18 cellular contexts compared by ENCODE assay signal in the genomic region with DNA sequence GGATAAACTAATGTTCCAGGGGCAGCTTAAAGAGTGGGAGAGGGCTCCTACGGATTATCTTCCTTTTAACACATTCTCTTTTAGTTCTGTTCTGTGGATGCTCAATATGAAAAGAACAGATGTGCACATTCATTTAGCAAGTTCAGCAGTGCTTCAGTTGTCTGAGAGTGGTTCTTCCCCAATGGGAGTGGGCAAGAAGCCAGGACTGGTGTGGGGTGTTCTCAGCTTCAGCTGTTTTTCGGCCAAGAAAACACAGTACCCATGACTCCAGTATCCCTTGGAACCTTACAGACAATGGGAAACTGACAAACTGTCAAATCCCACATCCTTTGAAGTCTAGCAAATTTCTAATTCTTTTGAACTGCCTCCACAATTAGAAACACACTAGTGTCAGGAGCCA.
DNase-seq lines count a peak whose midpoint lies in the region; TF ChIP-seq lines count a peak whose summit lies in the region.
"Had no signal": no experiment of that assay in that cellular context is flagged by ENCODE, and none has a peak within 500 bp of the region (broad histone marks: within the 10 kb centered on the region; RNA-seq: fewer than 3 reads in every experiment).

No MANE protein-coding gene starts in this region.

- no peak for TF ChIP-seq POLR2A in Peyer's patch (IDR thresholded peaks at IDR 0.05)

- in situ Hi-C loops in mammary epithelial cell (cut with MboI; ENCODE audit: low sequenced_read_pairs in 2 of 2): no loop called here

- no peaks in the 10 kb centered on the region for H3K9me2 ChIP-seq in Karpas-422 (replicated peaks; ENCODE audit: insufficient read depth, low read length)

- H3K4me1 ChIP-seq in OCI-LY3 (ENCODE audit: low read length): peaks cover 26% of the 10 kb centered on the region
- H3K4me1 ChIP-seq in Peyer's patch: no peaks in the 10 kb centered on the region
- H3K4me1 ChIP-seq in mammary epithelial cell (ENCODE audit: insufficient read depth, low read length): peaks cover 7% of the 10 kb centered on the region
- H3K4me1 ChIP-seq in Karpas-422 (ENCODE audit: low read length): no peaks in the 10 kb centered on the region

- H3K9ac ChIP-seq in OCI-LY3 (ENCODE audit: low read length) (no peak overlapping the region), mammary epithelial cell (ENCODE audit: insufficient read depth, low read length) (no peak overlapping the region), Karpas-422 (ENCODE audit: low read length) (no peak overlapping the region)

- WGBS in mammary epithelial cell (ENCODE audit: low coverage, missing lambda C conversion rate): 76% methylated on average over 2 of the region's 2 CpGs

- no peak overlapping the region for H3K27ac ChIP-seq in OCI-LY3 (ENCODE audit: low read length)
- H3K27ac ChIP-seq in Peyer's patch: no peak overlapping the region
- no peak overlapping the region for H3K27ac ChIP-seq in mammary epithelial cell (ENCODE audit: insufficient read depth, low read depth, low read length)
- no peak overlapping the region for H3K27ac ChIP-seq in Karpas-422 (ENCODE audit: low read length)
- H3K27ac ChIP-seq: HL-60 had no signal

- no TSS peak for BruUV-seq in mammary epithelial cell (replicated peaks; lab: Mats Ljungman, UMichigan)

- H2AFZ ChIP-seq in OCI-LY3 (ENCODE audit: low read depth, low read length) (no peak overlapping the region), mammary epithelial cell (ENCODE audit: low read depth, low read length) (no peak overlapping the region), Karpas-422 (ENCODE audit: low read length) (no peak overlapping the region)

- H3K79me2 ChIP-seq in OCI-LY3 (ENCODE audit: low read length) (no peaks in the 10 kb centered on the region), mammary epithelial cell (ENCODE audit: insufficient read depth, low read length) (no peaks in the 10 kb centered on the region), Karpas-422 (ENCODE audit: low read length) (no peaks in the 10 kb centered on the region)

- intact Hi-C loops in mammary epithelial cell (cut with micrococcal nuclease): no loop called here

- no peaks in the 10 kb centered on the region for H3K9me3 ChIP-seq in OCI-LY3 (ENCODE audit: insufficient read depth, low read length)
- no peaks in the 10 kb centered on the region for H3K9me3 ChIP-seq in Peyer's patch
- no peaks in the 10 kb centered on the region for H3K9me3 ChIP-seq in mammary epithelial cell (replicated peaks; ENCODE audit: insufficient read depth, low read length)
- H3K9me3 ChIP-seq in Karpas-422 (ENCODE audit: low read length): no peaks in the 10 kb centered on the region

- CTCF ChIA-PET in mammary epithelial cell (lab: Charles Lee; ENCODE audit: low non-redundant PET): no interaction called here

- H3K36me3 ChIP-seq in OCI-LY3 (replicated peaks; ENCODE audit: low read depth, low read length): no peaks in the 10 kb centered on the region
- H3K36me3 ChIP-seq in Peyer's patch: no peaks in the 10 kb centered on the region
- H3K36me3 ChIP-seq in mammary epithelial cell (ENCODE audit: insufficient read depth, low read length): no peaks in the 10 kb centered on the region
- H3K36me3 ChIP-seq in Karpas-422 (ENCODE audit: insufficient read depth, low read length): no peaks in the 10 kb centered on the region

- H4K20me1 ChIP-seq in OCI-LY3 (ENCODE audit: insufficient read depth, low read length) (no peaks in the 10 kb centered on the region; the same call in 1 of the 2 replicates), mammary epithelial cell (ENCODE audit: insufficient read depth, low read length) (no peaks in the 10 kb centered on the region), Karpas-422 (ENCODE audit: insufficient read depth, low read depth, low read length) (no peaks in the 10 kb centered on the region)

- H3K27me3 ChIP-seq in OCI-LY3 (ENCODE audit: low read depth, low read length) (peaks cover 27% of the 10 kb centered on the region), Peyer's patch (no peaks in the 10 kb centered on the region), mammary epithelial cell (ENCODE audit: insufficient read depth, low read length) (no peaks in the 10 kb centered on the region), Karpas-422 (ENCODE audit: low read length) (no peaks in the 10 kb centered on the region)

- no peak overlapping the region for H3K4me3 ChIP-seq in OCI-LY3 (ENCODE audit: low read length)
- H3K4me3 ChIP-seq in fibroblast of pulmonary artery (replicated peaks; ENCODE audit: low read depth, low read length): no peak overlapping the region
- no peak overlapping the region for H3K4me3 ChIP-seq in Peyer's patch
- no peak overlapping the region for H3K4me3 ChIP-seq in mammary epithelial cell (replicated peaks in 1 of 3; ENCODE audit: insufficient read depth in 1 of 3, low read depth in 2 of 3, low read length in 3 of 3)
- no peak overlapping the region for H3K4me3 ChIP-seq in Karpas-422 (ENCODE audit: low read length)

- DNase-seq in NCI-H2171 treated with DMSO at 0.1 percent for 48 hours (lab: John Stamatoyannopoulos, UW) (peak; percentile 38), NCI-H2171 (lab: John Stamatoyannopoulos, UW) (no peak), fibroblast of pulmonary artery (ENCODE audit: low read depth) (peak; percentile 54), superior temporal gyrus (ENCODE audit: extremely low spot score) (peak; percentile 32), Peyer's patch (no peak), mammary epithelial cell (no peak), Karpas-422 (no peak)
- DNase-seq: activated CD4-positive, alpha-beta T cell treated with anti-CD3 and anti-CD28 coated beads for 1 hour; activated CD8-positive, alpha-beta memory T cell treated with anti-CD3 and anti-CD28 coated beads for 24 hours; activated naive CD4-positive, alpha-beta T cell treated with anti-CD3 and anti-CD28 coated beads for 36 hours; activated T-cell treated with anti-CD3 and anti-CD28 coated beads, Interleukin-2, amount 50 U/mL, for 4 hours; COR-L47; effector CD8-positive, alpha-beta T cell; left colon; midbrain; MM.1S had no signal

- H3K4me2 ChIP-seq in OCI-LY3 (ENCODE audit: low read length): peak overlapping the region; percentile 31; the same call in 1 of the 2 replicates
- H3K4me2 ChIP-seq in mammary epithelial cell (ENCODE audit: insufficient read depth, low read depth, low read length): no peak overlapping the region
- H3K4me2 ChIP-seq in Karpas-422 (ENCODE audit: low read depth, low read length, poor library complexity, severe bottlenecking): no peak overlapping the region

- dilution Hi-C loops in mammary epithelial cell (cut with HindIII; ENCODE audit: low sequenced_read_pairs): no loop called here

- TF ChIP-seq CTCF in OCI-LY3 (IDR thresholded peaks at IDR 0.05; ENCODE audit: low read depth, low read length) (no peak), fibroblast of pulmonary artery (IDR thresholded peaks at IDR 0.05; ENCODE audit: low read length, missing control alignments) (no peak), Peyer's patch (IDR thresholded peaks at IDR 0.05) (no peak), mammary epithelial cell (conservative IDR thresholded peaks at IDR 0.05 in 1 of 2, IDR thresholded peaks at IDR 0.05 in 1 of 2; ENCODE audit: extremely low read depth in 1 of 2, insufficient read depth in 1 of 2, low read depth in 1 of 2, low read length in 2 of 2) (no peak)

Comparison
In these comparisons a context has a peak if more than half of its experiments do, and no peak if none do; other contexts are left out.
1. DNase-seq: peak in NCI-H2171 treated with DMSO at 0.1 percent for 48 hours (single experiment), fibroblast of pulmonary artery (single experiment) and superior temporal gyrus (single experiment); none in NCI-H2171 (single experiment), Peyer's patch (0 of 3), mammary epithelial cell (single experiment) and Karpas-422 (single experiment).